Comparison of ENCODE assay signal across 10 cellular contexts in the genomic region with DNA sequence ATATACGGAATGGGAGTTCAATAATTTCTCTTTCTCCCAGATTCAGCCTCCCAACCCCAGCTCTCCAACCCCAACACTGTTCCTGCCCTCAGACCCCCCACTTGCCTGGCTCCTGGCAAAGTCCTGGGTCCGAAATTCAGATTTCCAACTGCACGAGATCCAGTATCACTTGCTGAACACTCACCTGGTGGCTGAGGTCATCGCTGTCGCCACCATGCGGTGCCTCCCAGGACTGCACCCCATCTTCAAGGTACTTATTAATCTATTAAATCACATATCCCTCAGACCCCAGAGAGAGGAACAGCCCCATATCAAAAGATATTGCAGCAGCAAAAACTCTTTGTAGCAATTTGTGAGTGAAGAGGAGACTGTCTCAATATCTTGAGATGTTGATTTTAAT. TPM values are rescaled to one million over a fixed set of nuclear protein-coding genes. Genes with fewer than 3 reads are reported as not detected.
DNase-seq lines count a peak whose midpoint lies in the region; ATAC-seq and TF ChIP-seq lines count a peak whose summit lies in the region.
"Had no signal": no experiment of that assay in that cellular context is flagged by ENCODE, and none has a peak within 500 bp of the region (broad histone marks: within the 10 kb centered on the region; RNA-seq: fewer than 3 reads in every experiment).

No MANE protein-coding gene starts in this region.

- H3K36me3 ChIP-seq in heart left ventricle: peaks cover 0 to 72% (median 49%) of the 10 kb centered on the region in 9 donors
- peaks cover 30 to 72% (median 70%) of the 10 kb centered on the region in 4 donors for H3K36me3 ChIP-seq in stomach

- no peak for ATAC-seq in heart left ventricle
- no peak for ATAC-seq in left cardiac atrium
- peak; percentile 36 for ATAC-seq in foreskin keratinocyte
- no peak for ATAC-seq in GM21528 (IDR thresholded peaks at IDR 0.05; ENCODE audit: low FRiP score, unreplicated experiment)
- ATAC-seq in HG03469 (IDR thresholded peaks at IDR 0.05; ENCODE audit: unreplicated experiment): no peak

- peaks cover 41% of the 10 kb centered on the region for H3K36me3 Mint-ChIP-seq in type B pancreatic cell

- no peak for TF ChIP-seq EP300 in stomach (IDR thresholded peaks at IDR 0.05)

- WGBS in heart left ventricle, 4 donors: 48 to 61% (median 56%) methylated on average over 6 of the region's 6 CpGs
- WGBS in stomach, 5 donors: 60 to 67% (median 64%) methylated on average over 6 of the region's 6 CpGs

- H3K9me3 ChIP-seq in heart left ventricle (no peaks in the 10 kb centered on the region), stomach (no peaks in the 10 kb centered on the region)

- H3K9me3 Mint-ChIP-seq in type B pancreatic cell: no peaks in the 10 kb centered on the region

- no peaks in the 10 kb centered on the region for H3K27me3 ChIP-seq in heart left ventricle
- no peaks in the 10 kb centered on the region for H3K27me3 ChIP-seq in foreskin keratinocyte
- no peaks in the 10 kb centered on the region for H3K27me3 ChIP-seq in stomach

- intact Hi-C loops in heart left ventricle (cut with DNase I) (loop anchor here in 7 of 10 donors (5.0 to 10.0 kb wide), 7 partner anchors 89 to 337 kb away; a partner anchor contains a TSS), left cardiac atrium (cut with DNase I) (loop anchor here in 1 of 2 donors (5.0 kb wide), 1 partner anchor 89 kb away; no protein-coding TSS in a partner anchor), stomach (cut with DNase I; ENCODE audit: low total_unique reads) (loop anchor here (5.0 to 10.0 kb wide), 2 partner anchors 84 to 337 kb away; no protein-coding TSS in a partner anchor)

- H3K4me1 ChIP-seq in heart left ventricle: peaks cover 0 to 4% (median 0%) of the 10 kb centered on the region in 12 donors
- no peaks in the 10 kb centered on the region for H3K4me1 ChIP-seq in foreskin keratinocyte
- peaks cover under 1 to 9% (median 1%) of the 10 kb centered on the region in 4 donors for H3K4me1 ChIP-seq in stomach

- H3K27me3 Mint-ChIP-seq in type B pancreatic cell: peaks cover 4% of the 10 kb centered on the region

- H3K27ac ChIP-seq in heart left ventricle (no peak overlapping the region), foreskin keratinocyte (no peak overlapping the region), stomach (no peak overlapping the region)

- H3K4me3 Mint-ChIP-seq in type B pancreatic cell: no peak overlapping the region

- H3K4me3 ChIP-seq in heart left ventricle (no peak overlapping the region), stomach (no peak overlapping the region)

- H3K4me1 Mint-ChIP-seq in type B pancreatic cell (ENCODE audit: unreplicated experiment): peaks cover 6% of the 10 kb centered on the region

- H3K27ac Mint-ChIP-seq in type B pancreatic cell: no peak overlapping the region

- no peak for TF ChIP-seq POLR2A in heart left ventricle (IDR thresholded peaks at IDR 0.05)
- no peak for TF ChIP-seq POLR2A in stomach (IDR thresholded peaks at IDR 0.05)

- TF ChIP-seq CTCF in heart left ventricle (IDR thresholded peaks at IDR 0.05) (peak; percentile 13 to 55 (median 40)), foreskin keratinocyte (conservative IDR thresholded peaks at IDR 0.05) (peak; percentile 75), type B pancreatic cell (conservative IDR thresholded peaks at IDR 0.05) (peak; percentile 76), stomach (IDR thresholded peaks at IDR 0.05) (peak in 3 of 7 experiments; percentile 26 to 32 (median 30))

- no peak for DNase-seq in heart left ventricle
- no peak for DNase-seq in left cardiac atrium
- peak; percentile 63 to 72 for DNase-seq in activated CD4-positive, alpha-beta T cell treated with anti-CD3 and anti-CD28 coated beads, Interleukin-2, amount 50 U/mL, for 48 hours
- no peak for DNase-seq in foreskin keratinocyte
- DNase-seq in type B pancreatic cell (ENCODE audit: extremely low spot score, unreplicated experiment): no peak
- DNase-seq in stomach: no peak

RNA-seq across cellular contexts. Expression of a gene that starts 5.7 kb away (rescaled TPM):
- under 1 TPM in 1 of 9 donors, not detected in 8; 0.44 TPM for total RNA-seq in heart left ventricle
- polyA plus RNA-seq in heart left ventricle: not detected
- under 1 TPM in 1 of 2 donors, not detected in 1; 0.21 TPM for total RNA-seq in left cardiac atrium
- 0.28 and 0.34 TPM in 2 replicates for total RNA-seq in foreskin keratinocyte
- polyA plus RNA-seq in foreskin keratinocyte: 0.18 and 0.47 TPM in 2 replicates
- 0.34 and 2.1 TPM in 2 replicates for total RNA-seq in type B pancreatic cell (ENCODE audit: low replicate concordance)
- total RNA-seq in stomach: under 1 TPM in 1 of 5 donors, not detected in 4; 0.92 TPM
- 1 to 10 TPM in 1 of 3 donors, not detected in 2; 3.4 TPM for polyA plus RNA-seq in stomach
- total RNA-seq: T-helper 2 cell treated with Interferon-gamma antibody and Interleukin-4, amounts not matched to agents 100 ng/mL and 5 ng/mL, for 36 hours had no signal

RNA-seq across cellular contexts. Expression of a gene that starts 10.9 kb away (rescaled TPM):
- total RNA-seq in heart left ventricle (100 to 1,000 TPM; 149 to 255 (median 171) TPM), left cardiac atrium (100 to 1,000 TPM; 174 to 198 TPM), foreskin keratinocyte (152 and 162 TPM in 2 replicates), type B pancreatic cell (ENCODE audit: low replicate concordance) (176 and 208 TPM in 2 replicates), stomach (100 to 1,000 TPM in 2 of 5 donors, 10 to 100 TPM in 3; 12.3 to 173 (median 78.8) TPM)
- polyA plus RNA-seq in heart left ventricle (100 to 1,000 TPM; 290 to 387 TPM), foreskin keratinocyte (361 and 378 TPM in 2 replicates), stomach (100 to 1,000 TPM; 243 to 390 (median 247) TPM)

RNA-seq across cellular contexts. Expression of a gene that starts 21.3 kb away (rescaled TPM):
- total RNA-seq in heart left ventricle (10 to 100 TPM in 6 of 9 donors, 1 to 10 TPM in 3; 9.0 to 32.8 (median 14.9) TPM), left cardiac atrium (10 to 100 TPM; 14.1 to 19.8 TPM), foreskin keratinocyte (0.07 and 0.10 TPM in 2 replicates), type B pancreatic cell (ENCODE audit: low replicate concordance) (not detected in 2 replicates), stomach (1 to 10 TPM in 3 of 5 donors, not detected in 2; 1.3 to 5.5 (median 2.9) TPM)
- polyA plus RNA-seq in heart left ventricle (10 to 100 TPM in 1 of 2 donors, 1 to 10 TPM in 1; 5.9 to 10.3 TPM), foreskin keratinocyte (0.06 TPM in 2 replicates), stomach (1 to 10 TPM; 2.2 to 5.0 (median 4.3) TPM)

RNA-seq across cellular contexts. Expression of a gene that starts 34.3 kb away (rescaled TPM):
- total RNA-seq in heart left ventricle (1 to 10 TPM in 8 of 9 donors, under 1 TPM in 1; 0.83 to 2.1 (median 1.1) TPM), left cardiac atrium (1 to 10 TPM; 1.2 to 1.8 TPM), foreskin keratinocyte (4.3 and 6.7 TPM in 2 replicates), type B pancreatic cell (ENCODE audit: low replicate concordance) (13.5 and 15.5 TPM in 2 replicates), stomach (1 to 10 TPM in 1 of 5 donors, not detected in 4; 2.9 TPM)
- polyA plus RNA-seq in heart left ventricle (under 1 TPM; 0.87 to 0.95 TPM), foreskin keratinocyte (6.9 and 10.2 TPM in 2 replicates), stomach (1 to 10 TPM in 1 of 3 donors, under 1 TPM in 1, not detected in 1; 0.56 to 1.4 TPM)

RNA-seq across cellular contexts. Expression of a gene that starts 42.3 kb away (rescaled TPM):
- total RNA-seq in heart left ventricle (under 1 TPM in 8 of 9 donors, not detected in 1; 0.19 to 1.00 (median 0.79) TPM), left cardiac atrium (1 to 10 TPM; 2.5 to 3.5 TPM), foreskin keratinocyte (0.21 and 0.24 TPM in 2 replicates), type B pancreatic cell (ENCODE audit: low replicate concordance) (3.9 and 10.5 TPM in 2 replicates), stomach (not detected)
- polyA plus RNA-seq in heart left ventricle (1 to 10 TPM in 1 of 2 donors, under 1 TPM in 1; 0.68 to 1.4 TPM), foreskin keratinocyte (0.30 and 0.65 TPM in 2 replicates), stomach (1 to 10 TPM in 2 of 3 donors, under 1 TPM in 1; 0.68 to 3.7 (median 2.3) TPM)
- total RNA-seq: temporal lobe had no signal

Comparison
In these comparisons a context has a peak if more than half of its experiments do, and no peak if none do; other contexts are left out.
1. DNase-seq: peak in activated CD4-positive, alpha-beta T cell treated with anti-CD3 and anti-CD28 coated beads, Interleukin-2, amount 50 U/mL, for 48 hours (2 of 2); none in heart left ventricle (0 of 5), left cardiac atrium (single experiment), foreskin keratinocyte (0 of 2), type B pancreatic cell (single experiment) and stomach (single experiment).